In the genomic region with DNA sequence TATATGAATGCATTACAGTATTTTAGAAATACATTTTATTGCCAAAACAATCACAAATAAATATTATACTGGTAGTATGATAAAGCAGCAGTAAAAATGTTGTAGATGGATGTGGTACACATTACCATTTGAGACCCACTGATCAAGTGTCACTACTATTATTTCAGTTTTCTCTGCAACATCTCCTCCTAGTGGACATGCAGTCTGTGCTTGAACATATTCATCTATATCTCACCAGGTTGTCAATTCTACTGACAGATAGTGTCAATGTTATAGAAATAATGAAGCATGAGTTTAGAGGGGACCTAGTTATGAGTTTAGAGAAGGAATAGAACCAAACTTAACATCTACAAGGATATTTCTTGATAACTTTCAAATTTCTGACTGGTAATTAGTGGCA, we compare ENCODE assay signal across 2 cellular contexts.
TF ChIP-seq lines count a peak whose summit lies in the region.

No MANE protein-coding gene starts in this region.

TF ChIP-seq in Ishikawa, 13 proteins besides CTCF, POLR2A, EP300 and RAD21:
- TF ChIP-seq FOXM1 (IDR thresholded peaks at IDR 0.05; ENCODE audit: borderline replicate concordance, low read depth) = no peak
- TF ChIP-seq CEBPB (IDR thresholded peaks at IDR 0.05) = no peak
- TF ChIP-seq MAX (IDR thresholded peaks at IDR 0.05) = no peak
- TF ChIP-seq TCF12 (IDR thresholded peaks at IDR 0.05; ENCODE audit: low read depth) = no peak
- TF ChIP-seq, protein P1, sequence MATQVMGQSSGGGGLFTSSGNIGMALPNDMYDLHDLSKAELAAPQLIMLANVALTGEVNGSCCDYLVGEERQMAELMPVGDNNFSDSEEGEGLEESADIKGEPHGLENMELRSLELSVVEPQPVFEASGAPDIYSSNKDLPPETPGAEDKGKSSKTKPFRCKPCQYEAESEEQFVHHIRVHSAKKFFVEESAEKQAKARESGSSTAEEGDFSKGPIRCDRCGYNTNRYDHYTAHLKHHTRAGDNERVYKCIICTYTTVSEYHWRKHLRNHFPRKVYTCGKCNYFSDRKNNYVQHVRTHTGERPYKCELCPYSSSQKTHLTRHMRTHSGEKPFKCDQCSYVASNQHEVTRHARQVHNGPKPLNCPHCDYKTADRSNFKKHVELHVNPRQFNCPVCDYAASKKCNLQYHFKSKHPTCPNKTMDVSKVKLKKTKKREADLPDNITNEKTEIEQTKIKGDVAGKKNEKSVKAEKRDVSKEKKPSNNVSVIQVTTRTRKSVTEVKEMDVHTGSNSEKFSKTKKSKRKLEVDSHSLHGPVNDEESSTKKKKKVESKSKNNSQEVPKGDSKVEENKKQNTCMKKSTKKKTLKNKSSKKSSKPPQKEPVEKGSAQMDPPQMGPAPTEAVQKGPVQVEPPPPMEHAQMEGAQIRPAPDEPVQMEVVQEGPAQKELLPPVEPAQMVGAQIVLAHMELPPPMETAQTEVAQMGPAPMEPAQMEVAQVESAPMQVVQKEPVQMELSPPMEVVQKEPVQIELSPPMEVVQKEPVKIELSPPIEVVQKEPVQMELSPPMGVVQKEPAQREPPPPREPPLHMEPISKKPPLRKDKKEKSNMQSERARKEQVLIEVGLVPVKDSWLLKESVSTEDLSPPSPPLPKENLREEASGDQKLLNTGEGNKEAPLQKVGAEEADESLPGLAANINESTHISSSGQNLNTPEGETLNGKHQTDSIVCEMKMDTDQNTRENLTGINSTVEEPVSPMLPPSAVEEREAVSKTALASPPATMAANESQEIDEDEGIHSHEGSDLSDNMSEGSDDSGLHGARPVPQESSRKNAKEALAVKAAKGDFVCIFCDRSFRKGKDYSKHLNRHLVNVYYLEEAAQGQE (IDR thresholded peaks at IDR 0.05; ENCODE audit: low read depth) = no peak
- TF ChIP-seq USF1 (IDR thresholded peaks at IDR 0.05) = no peak
- TF ChIP-seq YY1 (IDR thresholded peaks at IDR 0.05; ENCODE audit: low read depth) = no peak
- no peak for TF ChIP-seq EGR1 (IDR thresholded peaks at IDR 0.05)
- no peak for TF ChIP-seq CREB1 (IDR thresholded peaks at IDR 0.05; ENCODE audit: low read depth)
- no peak for TF ChIP-seq ZBTB7A (IDR thresholded peaks at IDR 0.05; ENCODE audit: low read depth)
- TF ChIP-seq NFIC (IDR thresholded peaks at IDR 0.05) = no peak
- no peak for TF ChIP-seq TAF1 (IDR thresholded peaks at IDR 0.05; ENCODE audit: low read depth)
- no peak for TF ChIP-seq TEAD4 (IDR thresholded peaks at IDR 0.05)

TF ChIP-seq in GM12878, 131 proteins besides CTCF, POLR2A, EP300 and RAD21:
- TF ChIP-seq ZNF274 (IDR thresholded peaks at IDR 0.05; ENCODE audit: insufficient read depth, insufficient read length) = no peak
- TF ChIP-seq ZNF207 (IDR thresholded peaks at IDR 0.05; ENCODE audit: borderline replicate concordance) = no peak
- TF ChIP-seq ZSCAN29 (IDR thresholded peaks at IDR 0.05) = no peak
- peak; percentile 60 for TF ChIP-seq SMC3 (IDR thresholded peaks at IDR 0.05; ENCODE audit: borderline replicate concordance, low read length)
- no peak for TF ChIP-seq NR2F1 (conservative IDR thresholded peaks at IDR 0.05)
TF ChIP-seq in GM12878: peak in this region for 1.
